ENCODE assay signal across 1 cellular context in genomic region chr17:43528319-43528987, GRCh38.
TF ChIP-seq lines count a peak whose summit lies in the region.

No MANE protein-coding gene starts in this region.

TF ChIP-seq in HepG2, 621 proteins besides CTCF, POLR2A, EP300 and RAD21 (continued from another document and continues in another):
- TF ChIP-seq PBX3 (CRISPR knock-in tag; IDR thresholded peaks at IDR 0.05; ENCODE audit: borderline replicate concordance) (no peak), KDM1A (CRISPR knock-in tag; IDR thresholded peaks at IDR 0.05) (no peak), ZNF274 (CRISPR knock-in tag; IDR thresholded peaks at IDR 0.05) (no peak), HOMEZ (CRISPR knock-in tag; IDR thresholded peaks at IDR 0.05; ENCODE audit: low read depth) (peak; percentile 77), BORCS8-MEF2B (CRISPR knock-in tag; IDR thresholded peaks at IDR 0.05) (no peak; the same call in 1 of the 2 replicates), ZBTB38 (CRISPR knock-in tag; IDR thresholded peaks at IDR 0.05) (no peak), ZNF777 (CRISPR knock-in tag; IDR thresholded peaks at IDR 0.05) (no peak), ZNF75D (CRISPR knock-in tag; IDR thresholded peaks at IDR 0.05; ENCODE audit: borderline replicate concordance) (no peak), NONO (IDR thresholded peaks at IDR 0.05) (no peak), NONO (CRISPR knock-in tag; conservative IDR thresholded peaks at IDR 0.05) (0 out of 2 replicates have a peak, but pooled peaks have one; percentile 58), FOXJ3 (CRISPR knock-in tag; IDR thresholded peaks at IDR 0.05; ENCODE audit: borderline replicate concordance) (no peak; the same call in 1 of the 2 replicates), ZBTB3 (CRISPR knock-in tag; IDR thresholded peaks at IDR 0.05; ENCODE audit: borderline replicate concordance, low read depth) (0 out of 2 replicates have a peak, but pooled peaks have one; percentile 58), FOXK2 (IDR thresholded peaks at IDR 0.05) (no peak), ZNF770 (CRISPR knock-in tag; IDR thresholded peaks at IDR 0.05) (no peak), SNAPC4 (CRISPR knock-in tag; IDR thresholded peaks at IDR 0.05) (peak; percentile 76; the same call in 1 of the 2 replicates), SNAPC5 (CRISPR knock-in tag; IDR thresholded peaks at IDR 0.05; ENCODE audit: borderline replicate concordance) (no peak), REPIN1 (CRISPR knock-in tag; IDR thresholded peaks at IDR 0.05; ENCODE audit: borderline replicate concordance, low read depth) (no peak), CHCHD3 (CRISPR knock-in tag; IDR thresholded peaks at IDR 0.05) (no peak; the same call in 1 of the 2 replicates), TBP (CRISPR knock-in tag; IDR thresholded peaks at IDR 0.05) (no peak), TAF1 (CRISPR knock-in tag; IDR thresholded peaks at IDR 0.05) (peak; percentile 59; the same call in 1 of the 2 replicates), ZNF446 (CRISPR knock-in tag; IDR thresholded peaks at IDR 0.05) (no peak), MBD4 (IDR thresholded peaks at IDR 0.05; ENCODE audit: borderline replicate concordance, low read length) (no peak), ZNF33B (CRISPR knock-in tag; IDR thresholded peaks at IDR 0.05) (no peak; the same call in 1 of the 2 replicates), ATF5 (CRISPR knock-in tag; IDR thresholded peaks at IDR 0.05; ENCODE audit: low read depth) (no peak), ZBTB7A (CRISPR knock-in tag; IDR thresholded peaks at IDR 0.05) (no peak), TMF1 (CRISPR knock-in tag; IDR thresholded peaks at IDR 0.05; ENCODE audit: low read depth) (no peak), ZNF703 (CRISPR knock-in tag; IDR thresholded peaks at IDR 0.05; ENCODE audit: borderline replicate concordance) (no peak), PAX8 (CRISPR knock-in tag; IDR thresholded peaks at IDR 0.05; ENCODE audit: borderline replicate concordance) (no peak), ZNF260 (CRISPR knock-in tag; IDR thresholded peaks at IDR 0.05; ENCODE audit: borderline replicate concordance, low read depth) (no peak), SSRP1 (CRISPR knock-in tag; IDR thresholded peaks at IDR 0.05) (no peak), ETS1 (CRISPR knock-in tag; IDR thresholded peaks at IDR 0.05) (no peak), SIX4 (CRISPR knock-in tag; IDR thresholded peaks at IDR 0.05) (peak; percentile 76), REXO4 (CRISPR knock-in tag; IDR thresholded peaks at IDR 0.05; ENCODE audit: borderline replicate concordance) (no peak), FOXM1 (CRISPR knock-in tag; IDR thresholded peaks at IDR 0.05) (no peak), HES4 (CRISPR knock-in tag; IDR thresholded peaks at IDR 0.05; ENCODE audit: borderline replicate concordance) (peak; percentile 36; the same call in 1 of the 2 replicates), AKAP8 (CRISPR knock-in tag; IDR thresholded peaks at IDR 0.05) (peak; percentile 69; the same call in 1 of the 2 replicates), KDM3A (CRISPR knock-in tag; IDR thresholded peaks at IDR 0.05; ENCODE audit: low read depth) (no peak), ZSCAN29 (CRISPR knock-in tag; conservative IDR thresholded peaks at IDR 0.05) (no peak; the same call in 1 of the 2 replicates), FUBP1 (CRISPR knock-in tag; IDR thresholded peaks at IDR 0.05; ENCODE audit: borderline replicate concordance) (no peak; the same call in 1 of the 2 replicates), MTA1 (CRISPR knock-in tag; IDR thresholded peaks at IDR 0.05; ENCODE audit: borderline replicate concordance) (no peak; the same call in 1 of the 2 replicates), KDM5A (IDR thresholded peaks at IDR 0.05; ENCODE audit: borderline replicate concordance, low read length) (no peak), RAD51 (IDR thresholded peaks at IDR 0.05; ENCODE audit: borderline replicate concordance) (no peak), SETDB1 (CRISPR knock-in tag; IDR thresholded peaks at IDR 0.05; ENCODE audit: borderline replicate concordance) (no peak), FOXC1 (CRISPR knock-in tag; IDR thresholded peaks at IDR 0.05; ENCODE audit: borderline replicate concordance) (no peak), CHD4 (IDR thresholded peaks at IDR 0.05; ENCODE audit: borderline replicate concordance, low read length) (peak; percentile 26; the same call in 1 of the 2 replicates), SMAD3 (CRISPR knock-in tag; IDR thresholded peaks at IDR 0.05) (0 out of 2 replicates have a peak, but pooled peaks have one; percentile 36), PTBP1 (IDR thresholded peaks at IDR 0.05; ENCODE audit: low read depth, low read length, poor library complexity, severe bottlenecking) (peak; percentile 49), GATA4 (IDR thresholded peaks at IDR 0.05; ENCODE audit: borderline replicate concordance, low read depth) (no peak), AHR (CRISPR knock-in tag; IDR thresholded peaks at IDR 0.05) (0 out of 2 replicates have a peak, but pooled peaks have one; percentile 20)
- TF ChIP-seq, protein P1, sequence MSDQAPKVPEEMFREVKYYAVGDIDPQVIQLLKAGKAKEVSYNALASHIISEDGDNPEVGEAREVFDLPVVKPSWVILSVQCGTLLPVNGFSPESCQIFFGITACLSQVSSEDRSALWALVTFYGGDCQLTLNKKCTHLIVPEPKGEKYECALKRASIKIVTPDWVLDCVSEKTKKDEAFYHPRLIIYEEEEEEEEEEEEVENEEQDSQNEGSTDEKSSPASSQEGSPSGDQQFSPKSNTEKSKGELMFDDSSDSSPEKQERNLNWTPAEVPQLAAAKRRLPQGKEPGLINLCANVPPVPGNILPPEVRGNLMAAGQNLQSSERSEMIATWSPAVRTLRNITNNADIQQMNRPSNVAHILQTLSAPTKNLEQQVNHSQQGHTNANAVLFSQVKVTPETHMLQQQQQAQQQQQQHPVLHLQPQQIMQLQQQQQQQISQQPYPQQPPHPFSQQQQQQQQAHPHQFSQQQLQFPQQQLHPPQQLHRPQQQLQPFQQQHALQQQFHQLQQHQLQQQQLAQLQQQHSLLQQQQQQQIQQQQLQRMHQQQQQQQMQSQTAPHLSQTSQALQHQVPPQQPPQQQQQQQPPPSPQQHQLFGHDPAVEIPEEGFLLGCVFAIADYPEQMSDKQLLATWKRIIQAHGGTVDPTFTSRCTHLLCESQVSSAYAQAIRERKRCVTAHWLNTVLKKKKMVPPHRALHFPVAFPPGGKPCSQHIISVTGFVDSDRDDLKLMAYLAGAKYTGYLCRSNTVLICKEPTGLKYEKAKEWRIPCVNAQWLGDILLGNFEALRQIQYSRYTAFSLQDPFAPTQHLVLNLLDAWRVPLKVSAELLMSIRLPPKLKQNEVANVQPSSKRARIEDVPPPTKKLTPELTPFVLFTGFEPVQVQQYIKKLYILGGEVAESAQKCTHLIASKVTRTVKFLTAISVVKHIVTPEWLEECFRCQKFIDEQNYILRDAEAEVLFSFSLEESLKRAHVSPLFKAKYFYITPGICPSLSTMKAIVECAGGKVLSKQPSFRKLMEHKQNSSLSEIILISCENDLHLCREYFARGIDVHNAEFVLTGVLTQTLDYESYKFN (CRISPR knock-in tag; conservative IDR thresholded peaks at IDR 0.05), result peak; percentile 74
